ENCODE assay signal across 2 cellular contexts in genomic region chr10:11603741-11604140, GRCh38.
TF ChIP-seq lines count a peak whose summit lies in the region.

No MANE protein-coding gene starts in this region.

TF ChIP-seq in GM23338, 12 proteins besides CTCF, POLR2A, EP300 and RAD21:
- no peak for TF ChIP-seq ZNF462 (CRISPR knock-in tag; IDR thresholded peaks at IDR 0.05)
- TF ChIP-seq EZH2phosphoT487 (IDR thresholded peaks at IDR 0.05; ENCODE audit: unreplicated experiment) = no peak
- TF ChIP-seq CREB1 (CRISPR knock-in tag; IDR thresholded peaks at IDR 0.05; ENCODE audit: low read depth) = no peak
- no peak for TF ChIP-seq ZNF331 (CRISPR knock-in tag; IDR thresholded peaks at IDR 0.05; ENCODE audit: low read depth)
- no peak for TF ChIP-seq POLR2AphosphoS5 (IDR thresholded peaks at IDR 0.05; ENCODE audit: low read depth)
- TF ChIP-seq REST (IDR thresholded peaks at IDR 0.05; ENCODE audit: unreplicated experiment) = no peak
- TF ChIP-seq ZNF114 (CRISPR knock-in tag; IDR thresholded peaks at IDR 0.05) = no peak
- no peak for TF ChIP-seq STAT1 (IDR thresholded peaks at IDR 0.05; ENCODE audit: unreplicated experiment)
- TF ChIP-seq ETS1 (IDR thresholded peaks at IDR 0.05) = no peak
- TF ChIP-seq NANOG (IDR thresholded peaks at IDR 0.05; ENCODE audit: borderline replicate concordance) = no peak
- no peak for TF ChIP-seq EZH2 (IDR thresholded peaks at IDR 0.05; ENCODE audit: low read depth, unreplicated experiment)
- no peak for TF ChIP-seq JUNB (IDR thresholded peaks at IDR 0.05; ENCODE audit: unreplicated experiment)

TF ChIP-seq in GM12878, 131 proteins besides CTCF, POLR2A, EP300 and RAD21:
- TF ChIP-seq CUX1 (IDR thresholded peaks at IDR 0.05; ENCODE audit: insufficient replicate concordance, low read depth, low read length) (no peak), SUPT20H (IDR thresholded peaks at IDR 0.05; ENCODE audit: borderline replicate concordance, control insufficient read depth, low read depth, low read length) (no peak), NFYA (IDR thresholded peaks at IDR 0.05; ENCODE audit: borderline replicate concordance, low read depth, low read length) (no peak), ZBTB33 (IDR thresholded peaks at IDR 0.05) (no peak), SMAD1 (IDR thresholded peaks at IDR 0.05; ENCODE audit: low read depth, partially characterized antibody) (no peak), IKZF2 (IDR thresholded peaks at IDR 0.05) (0 out of 4 replicates have a peak, but pooled peaks of 1 of the 2 experiments have one; percentile 2), IKZF1 (conservative IDR thresholded peaks at IDR 0.05) (0 out of 2 replicates have a peak, but pooled peaks have one; percentile 8), USF2 (IDR thresholded peaks at IDR 0.05; ENCODE audit: borderline replicate concordance, low read depth, low read length) (no peak), LARP7 (IDR thresholded peaks at IDR 0.05) (no peak), BCLAF1 (IDR thresholded peaks at IDR 0.05) (no peak)
